ENCODE assay signal across 26 cellular contexts in the genomic region with DNA sequence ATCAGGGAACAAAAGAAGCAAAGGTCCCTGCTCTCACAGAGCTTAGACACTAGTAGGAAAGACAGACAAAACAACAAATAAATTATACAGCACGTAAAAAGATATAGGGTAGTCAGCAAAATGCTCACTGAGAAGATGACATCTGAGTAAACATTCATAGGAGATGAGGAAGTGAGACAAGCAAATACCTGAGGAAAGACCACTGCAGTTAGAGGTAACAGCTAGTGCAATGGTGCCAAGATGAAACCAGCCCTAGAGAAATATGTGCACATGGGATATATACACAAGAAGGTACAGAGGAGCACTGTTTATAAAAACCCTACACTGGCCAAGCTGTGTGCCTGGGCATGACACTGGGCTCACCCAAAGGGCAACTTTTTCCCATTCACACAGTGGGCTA.
"Had no signal": no experiment of that assay in that cellular context is flagged by ENCODE, and none has a peak within 500 bp of the region (broad histone marks: within the 10 kb centered on the region; RNA-seq: fewer than 3 reads in every experiment).

No MANE protein-coding gene starts in this region.

- H3K27ac Mint-ChIP-seq: activated CD4-positive, alpha-beta memory T cell treated with anti-CD3 and anti-CD28 coated beads for 36 hours; activated CD4-positive, alpha-beta T cell treated with anti-CD3 and anti-CD28 coated beads, Interleukin-2, amount 10 ng/mL, durations not matched to agents 24 days and 14 days; activated naive CD8-positive, alpha-beta T cell treated with anti-CD3 and anti-CD28 coated beads for 36 hours; nephron progenitor cell had no signal

- H3K4me3 ChIP-seq: ascending aorta, cardiac muscle cell, coronary artery, dorsolateral prefrontal cortex, left ventricle myocardium inferior, skin epidermis, stomach, thyroid gland, upper lobe of left lung, vagina had no signal

- H3K36me3 ChIP-seq: WERI-Rb-1 had no signal

- H3K27me3 Mint-ChIP-seq: activated CD4-positive, alpha-beta memory T cell treated with anti-CD3 and anti-CD28 coated beads for 36 hours; activated CD4-positive, alpha-beta T cell treated with anti-CD3 and anti-CD28 coated beads, Interleukin-2, amount 10 ng/mL, durations not matched to agents 24 days and 14 days; activated naive CD8-positive, alpha-beta T cell treated with anti-CD3 and anti-CD28 coated beads for 36 hours; brain had no signal

- H3K4me3 Mint-ChIP-seq: activated CD4-positive, alpha-beta memory T cell treated with anti-CD3 and anti-CD28 coated beads for 36 hours; activated CD4-positive, alpha-beta T cell treated with anti-CD3 and anti-CD28 coated beads, Interleukin-2, amount 10 ng/mL, durations not matched to agents 24 days and 14 days; activated naive CD8-positive, alpha-beta T cell treated with anti-CD3 and anti-CD28 coated beads for 36 hours; brain; nephron progenitor cell had no signal

- H3K27me3 ChIP-seq: ascending aorta, cardiac muscle cell, dorsolateral prefrontal cortex, neutrophil, stomach, thyroid gland, upper lobe of left lung, vagina had no signal

- H3K4me1 ChIP-seq: ascending aorta, left ventricle myocardium inferior, thyroid gland, vagina had no signal

- H3K27ac ChIP-seq: ascending aorta, cardiac muscle cell, coronary artery, dorsolateral prefrontal cortex, left ventricle myocardium inferior, neutrophil, skin epidermis, stomach, thyroid gland, upper lobe of left lung, vagina, WERI-Rb-1 had no signal

- H3K4me1 Mint-ChIP-seq: nephron progenitor cell had no signal

- ATAC-seq: sciatic nerve had no signal

- DNase-seq: activated CD4-positive, alpha-beta memory T cell treated with anti-CD3 and anti-CD28 coated beads for 36 hours; activated CD4-positive, alpha-beta T cell treated with anti-CD3 and anti-CD28 coated beads, Interleukin-2, amount 10 ng/mL, durations not matched to agents 24 days and 14 days; activated CD4-positive, CD25-positive, alpha-beta regulatory T cell treated with anti-CD3 and anti-CD28 coated beads, Interleukin-2, amount 50 U/mL, for 72 hours; activated naive CD4-positive, alpha-beta T cell; activated naive CD8-positive, alpha-beta T cell treated with anti-CD3 and anti-CD28 coated beads for 36 hours; activated T-cell treated with anti-CD3 and anti-CD28 coated beads, Interleukin-2, amount 50 U/mL, for 48 hours; dorsolateral prefrontal cortex; effector memory CD4-positive, alpha-beta T cell; islet precursor cell; left ventricle myocardium inferior; nephron progenitor cell; stimulated activated CD4-positive, alpha-beta T cell treated with anti-CD3 and anti-CD28 coated beads, Interleukin-12 subunit alpha, Interleukin-12 subunit beta, amount 100 ng/mL, for 4 hours; stimulated activated CD4-positive, alpha-beta T cell treated with anti-CD3 and anti-CD28 coated beads, Interleukin-4, amount 100 ng/mL, for 1 hour; stomach; T1000; thyroid gland; upper lobe of left lung; WERI-Rb-1 had no signal

- H3K9me3 ChIP-seq: ascending aorta, left ventricle myocardium inferior, neutrophil, stomach, thyroid gland, upper lobe of left lung, vagina had no signal
